In the genomic region with DNA sequence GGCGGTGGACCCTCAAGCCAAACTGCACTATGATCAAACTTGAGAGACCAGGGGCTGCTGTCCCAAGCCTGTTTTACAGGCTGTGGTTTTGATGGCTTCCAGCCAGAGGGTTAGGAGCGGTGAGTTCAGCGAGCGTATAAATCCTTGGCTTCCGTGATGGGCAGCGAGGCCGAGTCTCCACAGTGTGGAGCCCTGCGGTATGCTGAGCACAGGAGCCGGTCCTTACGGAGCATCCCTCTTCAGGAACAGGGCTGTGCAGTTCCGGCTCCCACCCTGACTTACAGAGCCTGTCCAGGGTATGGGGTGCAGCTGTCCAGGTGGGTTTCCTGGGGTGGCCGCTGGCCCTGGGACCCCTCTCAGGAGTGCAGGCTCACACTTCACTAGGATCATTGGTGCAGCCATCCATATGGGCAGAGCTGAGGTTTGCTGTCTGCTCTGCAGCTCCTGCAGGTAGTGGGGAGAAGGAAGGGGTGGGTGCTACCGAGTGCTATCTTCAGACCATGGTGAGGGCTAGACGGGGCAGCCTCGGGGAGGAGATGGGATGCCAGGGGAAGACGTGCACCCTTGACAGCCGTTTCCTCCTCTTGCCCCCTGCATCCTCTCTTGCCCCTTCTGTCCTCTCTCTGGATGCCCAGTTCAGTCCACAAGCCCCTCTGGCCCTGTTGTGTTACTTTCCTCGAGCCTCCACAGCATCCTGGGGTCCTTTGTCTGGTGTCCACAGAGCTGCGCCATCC, we compare ENCODE assay signal across 18 cellular contexts.
A peak's percentile ranks its signal among the peaks of the same experiment; 100 is the strongest.
DNase-seq lines count a peak whose midpoint lies in the region; ATAC-seq, FAIRE-seq and TF ChIP-seq lines count a peak whose summit lies in the region.
"Had no signal": no experiment of that assay in that cellular context is flagged by ENCODE, and none has a peak within 500 bp of the region (broad histone marks: within the 10 kb centered on the region; RNA-seq: fewer than 3 reads in every experiment).

No MANE protein-coding gene starts in this region.

- TF ChIP-seq CTCF in DND-41 (IDR thresholded peaks at IDR 0.05; ENCODE audit: borderline replicate concordance, extremely low read depth, low read length, poor library complexity, severe bottlenecking): no peak
- no peak for TF ChIP-seq CTCF in K562 (IDR thresholded peaks at IDR 0.05 in 2 of 3, conservative IDR thresholded peaks at IDR 0.05 in 1 of 3; ENCODE audit: insufficient read depth in 2 of 3, low read depth in 1 of 3, low read length in 3 of 3)

- DNase-seq in DND-41 (no peak), K562 (ENCODE audit: extremely low read depth in 1 of 4, low spot score in 3 of 4) (no peak), neuronal stem cell (ENCODE audit: low spot score) (no peak), HTR-8/SVneo (ENCODE audit: insufficient read length, low spot score) (no peak)
- DNase-seq in activated T-cell treated with anti-CD3 and anti-CD28 coated beads, Interleukin-2, amount 50 U/mL, for 24 hours: no peak
- DNase-seq: BE2C; CD8-positive, alpha-beta memory T cell; GM23248; NCI-H1092; NCI-H1694; NCI-H446; SIG-M5 had no signal

- peak overlapping the region; percentile 33; the same call in 1 of the 2 replicates for H3K9ac ChIP-seq in BLaER1
- no peak overlapping the region for H3K9ac ChIP-seq in DND-41 (ENCODE audit: low read depth, low read length)
- H3K9ac ChIP-seq in K562 (ENCODE audit: insufficient read depth in 1 of 2, low read depth in 2 of 2, low read length in 2 of 2): no peak overlapping the region
- no peak overlapping the region for H3K9ac ChIP-seq in neuronal stem cell (ENCODE audit: low read depth, low read length, poor library complexity)
- H3K9ac ChIP-seq: GM23248 had no signal

- H3K27me3 Mint-ChIP-seq in activated T-cell treated with anti-CD3 and anti-CD28 coated beads, Interleukin-2, amount 50 U/mL, for 24 hours: no peaks in the 10 kb centered on the region

- no peak overlapping the region for H2BK15ac ChIP-seq in neuronal stem cell (ENCODE audit: low read length)

- H3K18ac ChIP-seq in neuronal stem cell (ENCODE audit: low read length): peak overlapping the region; percentile 39

- H3K4me3 ChIP-seq in BLaER1: no peak overlapping the region
- H3K4me3 ChIP-seq in DND-41 (ENCODE audit: low read depth in 1 of 2, low read length in 2 of 2): no peak overlapping the region
- H3K4me3 ChIP-seq in K562: no peak overlapping the region
- H3K4me3 ChIP-seq in neuronal stem cell (ENCODE audit: low read length in 2 of 2): no peak overlapping the region
- H3K4me3 ChIP-seq: GM23248, Peyer's patch had no signal

- no peak overlapping the region for H4K8ac ChIP-seq in neuronal stem cell (ENCODE audit: low read depth, low read length)

- no peaks in the 10 kb centered on the region for H3K27me3 ChIP-seq in BLaER1
- no peaks in the 10 kb centered on the region for H3K27me3 ChIP-seq in DND-41 (ENCODE audit: insufficient read depth, low read length, poor library complexity)
- peaks cover 46 to 77% of the 10 kb centered on the region in 2 experiments for H3K27me3 ChIP-seq in K562 (ENCODE audit: control insufficient read depth in 2 of 2, insufficient read depth in 2 of 2, low read length in 2 of 2)
- peaks cover 0 to 44% (median 0%) of the 10 kb centered on the region in 3 experiments for H3K27me3 ChIP-seq in neuronal stem cell (ENCODE audit: control insufficient read depth in 3 of 3, insufficient read depth in 3 of 3, low read depth in 1 of 3, low read length in 3 of 3)
- H3K27me3 ChIP-seq: BE2C, Peyer's patch had no signal

- H2AFZ ChIP-seq in DND-41 (ENCODE audit: low read depth, low read length) (no peak overlapping the region), K562 (ENCODE audit: low read depth, low read length) (no peak overlapping the region), neuronal stem cell (ENCODE audit: low read length) (no peak overlapping the region)
- H2AFZ ChIP-seq: GM23248 had no signal

- H2AK5ac ChIP-seq in neuronal stem cell (ENCODE audit: low read depth, low read length): no peak overlapping the region

- H2BK5ac ChIP-seq in neuronal stem cell (ENCODE audit: low read length): no peak overlapping the region

- BruUV-seq in K562 (replicated peaks; lab: Mats Ljungman, UMichigan): no TSS peak

- H3K79me1 ChIP-seq in neuronal stem cell (ENCODE audit: low read depth, low read length): no peaks in the 10 kb centered on the region

- peaks cover 31% of the 10 kb centered on the region for H3K4me1 Mint-ChIP-seq in activated T-cell treated with anti-CD3 and anti-CD28 coated beads, Interleukin-2, amount 50 U/mL, for 24 hours (ENCODE audit: low read depth)

- no peak overlapping the region for H2BK120ac ChIP-seq in neuronal stem cell (ENCODE audit: low read depth, low read length)

- in situ Hi-C loops in K562 (cut with MboI): no loop called here

- POLR2A ChIA-PET in K562 (lab: Yijun Ruan, JAX): interaction anchor here (1.9 kb wide), 1 partner anchor 8 kb away, joined by 6 read pairs; no protein-coding TSS in a partner anchor

- H3K4me2 ChIP-seq in BLaER1: peak overlapping the region; percentile 97
- no peak overlapping the region for H3K4me2 ChIP-seq in DND-41 (ENCODE audit: insufficient read depth, low read length)
- no peak overlapping the region for H3K4me2 ChIP-seq in K562 (ENCODE audit: insufficient read depth, low read length)
- H3K4me2 ChIP-seq in neuronal stem cell (ENCODE audit: insufficient read depth, low read length, poor library complexity, severe bottlenecking): no peak overlapping the region

- no peak overlapping the region for H4K91ac ChIP-seq in neuronal stem cell (ENCODE audit: low read depth, low read length, poor library complexity)

- no peak for TF ChIP-seq EP300 in K562 (IDR thresholded peaks at IDR 0.05; ENCODE audit: low read length)

- no peak overlapping the region for H3K4ac ChIP-seq in neuronal stem cell (ENCODE audit: low read length)

- H3K14ac ChIP-seq in neuronal stem cell (ENCODE audit: low read length): no peak overlapping the region

- no peak overlapping the region for H2BK12ac ChIP-seq in neuronal stem cell (ENCODE audit: low read length)

- peaks cover 60% of the 10 kb centered on the region for H3K36me3 ChIP-seq in BLaER1
- peaks cover 92% of the 10 kb centered on the region for H3K36me3 ChIP-seq in DND-41 (ENCODE audit: insufficient read depth, low read length)
- H3K36me3 ChIP-seq in K562 (ENCODE audit: control insufficient read depth, insufficient read depth, low read length): no peaks in the 10 kb centered on the region
- no peaks in the 10 kb centered on the region for H3K36me3 ChIP-seq in neuronal stem cell (replicated peaks in 1 of 2; ENCODE audit: control insufficient read depth in 2 of 2, insufficient read depth in 2 of 2, low read length in 2 of 2)
- H3K36me3 ChIP-seq: BE2C had no signal

- H3K4me3 Mint-ChIP-seq in activated T-cell treated with anti-CD3 and anti-CD28 coated beads, Interleukin-2, amount 50 U/mL, for 24 hours: no peak overlapping the region
- H3K4me3 Mint-ChIP-seq: CD8-positive, alpha-beta memory T cell had no signal

- H3K4me1 ChIP-seq in BLaER1: peaks cover 99% of the 10 kb centered on the region
- peaks cover 27% of the 10 kb centered on the region for H3K4me1 ChIP-seq in DND-41 (ENCODE audit: insufficient read depth, low read length)
- H3K4me1 ChIP-seq in K562 (replicated peaks in 1 of 2; ENCODE audit: control insufficient read depth in 2 of 2, insufficient read depth in 2 of 2, low read length in 2 of 2): peaks cover 0 to 4% of the 10 kb centered on the region in 2 experiments; a peak in 2 of 5 replicates
- H3K4me1 ChIP-seq in neuronal stem cell (ENCODE audit: control insufficient read depth in 2 of 2, insufficient read depth in 1 of 2, low read depth in 1 of 2, low read length in 2 of 2): peaks cover 0 to 8% of the 10 kb centered on the region in 2 donors
- H3K4me1 ChIP-seq: BE2C, Peyer's patch had no signal

- CTCF ChIA-PET in K562 (lab: Yijun Ruan, JAX; ENCODE audit: low intra/inter-chr PET ratio): no interaction called here

- peak overlapping the region; percentile 69 for H3K23ac ChIP-seq in neuronal stem cell (ENCODE audit: low read depth, low read length, poor library complexity)

- no peaks in the 10 kb centered on the region for H3K9me1 ChIP-seq in K562 (ENCODE audit: control insufficient read depth, insufficient read depth, low read length)

- H3K27ac ChIP-seq in BLaER1 (peak overlapping the region; percentile 85), DND-41 (ENCODE audit: low read length) (peak overlapping the region; percentile 43), K562 (ENCODE audit: extremely low read depth, low read depth, low read length) (no peak overlapping the region), neuronal stem cell (replicated peaks; ENCODE audit: low read length) (no peak overlapping the region)
- H3K27ac ChIP-seq: GM23248, Peyer's patch had no signal

- WGBS in K562 (ENCODE audit: insufficient coverage, low coverage, missing lambda C conversion rate): 2% methylated on average over 15 of the region's 19 CpGs
- WGBS in neuronal stem cell (ENCODE audit: extremely low coverage in 2 of 2, insufficient read length in 2 of 2, insufficient replicate concordance in 1 of 2), 2 donors: no CpG with 5 or more reads among the region's 19 CpGs

- peaks cover 97% of the 10 kb centered on the region for H4K20me1 ChIP-seq in BLaER1
- peaks cover 89% of the 10 kb centered on the region for H4K20me1 ChIP-seq in DND-41 (ENCODE audit: insufficient read depth, low read length)
- H4K20me1 ChIP-seq in K562 (replicated peaks; ENCODE audit: control insufficient read depth, insufficient read depth, low read length): no peaks in the 10 kb centered on the region; the same call in 1 of the 2 replicates

- ATAC-seq in DND-41 (ENCODE audit: insufficient read depth, low read depth) (no peak), K562 (peak; percentile 24; the same call in 2 of the 3 replicates), HG03354 (IDR thresholded peaks at IDR 0.05; ENCODE audit: poor library complexity, severe bottlenecking, unreplicated experiment) (no peak), GM19035 (IDR thresholded peaks at IDR 0.05; ENCODE audit: unreplicated experiment) (no peak)
- ATAC-seq: HCT116 had no signal

- intact Hi-C loops in K562 (cut with micrococcal nuclease): no loop called here

- H3K9me3 ChIP-seq in BLaER1 (no peaks in the 10 kb centered on the region), DND-41 (ENCODE audit: insufficient read depth, low read length, severe bottlenecking) (no peaks in the 10 kb centered on the region), K562 (replicated peaks; ENCODE audit: control insufficient read depth, insufficient read depth, low read depth, low read length) (no peaks in the 10 kb centered on the region), neuronal stem cell (replicated peaks in 1 of 2; ENCODE audit: control insufficient read depth in 2 of 2, insufficient read depth in 1 of 2, low read depth in 1 of 2, low read length in 2 of 2) (no peaks in the 10 kb centered on the region)
- H3K9me3 ChIP-seq: BE2C, Peyer's patch had no signal

- H3K9me3 Mint-ChIP-seq in activated T-cell treated with anti-CD3 and anti-CD28 coated beads, Interleukin-2, amount 50 U/mL, for 24 hours: no peaks in the 10 kb centered on the region
- H3K9me3 Mint-ChIP-seq: CD8-positive, alpha-beta memory T cell had no signal

- no peak overlapping the region for H3K27ac Mint-ChIP-seq in activated T-cell treated with anti-CD3 and anti-CD28 coated beads, Interleukin-2, amount 50 U/mL, for 24 hours

- no peak for TF ChIP-seq POLR2A in K562 (conservative IDR thresholded peaks at IDR 0.05)

- H3K79me2 ChIP-seq in DND-41 (ENCODE audit: insufficient read depth, low read length) (peaks cover 98% of the 10 kb centered on the region), K562 (ENCODE audit: control insufficient read depth, insufficient read depth, low read length) (no peaks in the 10 kb centered on the region)

- FAIRE-seq in K562 (lab: Jason Lieb, UNC) (no peak), HTR-8/SVneo (lab: Jason Lieb, UNC) (no peak)
- FAIRE-seq: GM18507 had no signal

- H3K36me3 Mint-ChIP-seq in activated T-cell treated with anti-CD3 and anti-CD28 coated beads, Interleukin-2, amount 50 U/mL, for 24 hours (ENCODE audit: low read depth): peaks cover 40% of the 10 kb centered on the region

- no peak for TF ChIP-seq RAD21 in K562 (CRISPR knock-in tag; conservative IDR thresholded peaks at IDR 0.05 in 1 of 2, IDR thresholded peaks at IDR 0.05 in 1 of 2)

Comparison
In these comparisons a context has a peak if more than half of its experiments do, and no peak if none do; other contexts are left out.
1. H3K27ac ChIP-seq: peak in BLaER1 (single experiment) and DND-41 (single experiment); none in K562 (single experiment) and neuronal stem cell (single experiment).